8 cellular contexts compared by ENCODE assay signal in the genomic region with DNA sequence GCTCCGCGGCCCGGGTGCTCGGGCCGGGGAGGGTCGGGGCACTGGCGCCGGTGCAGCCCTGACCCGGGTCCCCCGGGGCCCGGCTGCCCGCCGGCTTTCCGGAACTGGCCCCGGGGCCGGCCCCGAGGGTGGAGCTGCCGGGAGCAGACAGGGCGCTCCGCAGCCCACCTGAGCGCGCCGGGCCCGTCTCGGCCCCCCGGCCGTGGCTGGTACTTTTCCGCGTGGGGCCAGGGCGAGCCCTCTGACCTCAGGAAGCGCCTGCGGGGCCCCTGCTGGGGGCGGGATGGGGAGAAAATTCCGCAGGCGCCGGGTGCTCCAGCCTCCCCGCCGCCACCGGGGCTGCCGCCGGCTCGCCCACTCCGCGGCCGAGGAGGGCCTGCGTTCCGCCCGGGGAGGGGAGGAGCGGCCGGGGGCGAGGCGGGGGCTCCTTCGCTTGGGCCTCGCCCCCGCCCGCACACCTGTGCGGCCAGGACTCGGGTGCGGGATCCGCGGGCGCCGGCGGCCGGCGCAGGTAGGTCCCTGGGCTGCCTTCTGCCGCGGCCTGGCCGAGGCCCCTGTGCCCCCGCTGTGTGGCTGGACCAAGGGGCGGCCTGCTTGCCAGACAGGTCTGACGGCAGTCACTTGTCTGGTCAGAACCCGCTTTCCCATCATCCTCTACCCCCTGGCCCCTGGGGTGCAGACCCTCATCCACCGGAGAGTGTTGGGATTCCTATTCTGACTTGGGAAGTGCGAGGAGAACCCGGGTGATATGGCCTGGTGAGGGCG. TPM values are rescaled to one million over a fixed set of nuclear protein-coding genes. Genes with fewer than 3 reads are reported as not detected.
A peak's percentile ranks its signal among the peaks of the same experiment; 100 is the strongest.
DNase-seq lines count a peak whose midpoint lies in the region; ATAC-seq, FAIRE-seq and TF ChIP-seq lines count a peak whose summit lies in the region.

No MANE protein-coding gene starts in this region.

- H3K79me2 ChIP-seq in Loucy (ENCODE audit: insufficient read depth, low read length) = peaks cover 55% of the 10 kb centered on the region

- H3K27me3 Mint-ChIP-seq in T-helper 2 cell treated with Interferon-gamma antibody and Interleukin-4, amounts not matched to agents 5 μg/mL and 100 μg/mL, for 36 hours (ENCODE audit: low read depth) = no peaks in the 10 kb centered on the region

- H3K27me3 ChIP-seq in Loucy (ENCODE audit: insufficient read depth, low read length, poor library complexity, severe bottlenecking) (no peaks in the 10 kb centered on the region), bronchial epithelial cell (ENCODE audit: control insufficient read depth, insufficient read depth, low read length) (no peaks in the 10 kb centered on the region), liver (ENCODE audit: control insufficient read depth in 4 of 4, insufficient read depth in 4 of 4, low read length in 3 of 4) (no peaks in the 10 kb centered on the region), thoracic aorta (replicated peaks; ENCODE audit: insufficient read depth) (no peaks in the 10 kb centered on the region)

- peaks cover 52% of the 10 kb centered on the region for H3K36me3 Mint-ChIP-seq in T-helper 2 cell treated with Interferon-gamma antibody and Interleukin-4, amounts not matched to agents 5 μg/mL and 100 μg/mL, for 36 hours (ENCODE audit: low read depth)

- peak overlapping the region; percentile 78 for H3K9ac ChIP-seq in Loucy (ENCODE audit: low read depth, low read length, poor library complexity, severe bottlenecking)
- H3K9ac ChIP-seq in liver (ENCODE audit: low read depth in 1 of 2, low read length in 2 of 2) = peak overlapping the region; percentile 83 to 96

- H2AFZ ChIP-seq in Loucy (ENCODE audit: low read length) = peak overlapping the region; percentile 21

- H4K20me1 ChIP-seq in Loucy (ENCODE audit: insufficient read depth, low read length, poor library complexity, severe bottlenecking) = peaks cover 10% of the 10 kb centered on the region

- H3K4me1 ChIP-seq in Loucy (ENCODE audit: insufficient read depth, low read length, poor library complexity, severe bottlenecking) (peaks cover 53% of the 10 kb centered on the region), liver (ENCODE audit: control insufficient read depth in 4 of 4, insufficient read depth in 4 of 4, low read length in 3 of 4) (peaks cover 8 to 61% (median 49%) of the 10 kb centered on the region in 4 donors), thoracic aorta (ENCODE audit: control insufficient read depth in 1 of 2, low read depth in 2 of 2) (peaks cover 33 to 45% of the 10 kb centered on the region in 2 donors)

- no peaks in the 10 kb centered on the region for H3K9me3 Mint-ChIP-seq in T-helper 2 cell treated with Interferon-gamma antibody and Interleukin-4, amounts not matched to agents 5 μg/mL and 100 μg/mL, for 36 hours

- DNase-seq in T-helper 2 cell treated with Interferon-gamma antibody and Interleukin-4, amounts not matched to agents 5 μg/mL and 100 μg/mL, for 36 hours (ENCODE audit: low spot score) = peak; percentile 29
- no peak for DNase-seq in T-helper 2 cell
- DNase-seq in bronchial epithelial cell (ENCODE audit: low read depth) = no peak
- DNase-seq in thoracic aorta (ENCODE audit: low spot score) = no peak

- H3K4me3 ChIP-seq in Loucy (ENCODE audit: low read length, poor library complexity, severe bottlenecking) (peak overlapping the region; percentile 80), bronchial epithelial cell (ENCODE audit: low read depth, low read length) (peak overlapping the region; percentile 64), liver (ENCODE audit: low read depth in 1 of 3, low read length in 3 of 3) (peak overlapping the region; percentile 80 to 94 (median 89)), thoracic aorta (peak overlapping the region; percentile 97)

- FAIRE-seq in bronchial epithelial cell (lab: Jason Lieb, UNC) = no peak

- H3K4me2 ChIP-seq in Loucy (ENCODE audit: low read depth, low read length, poor library complexity, severe bottlenecking) = peak overlapping the region; percentile 78

- H3K9me2 ChIP-seq in Loucy (replicated peaks; ENCODE audit: low read depth, low read length) = no peaks in the 10 kb centered on the region

- no peak for ATAC-seq in thoracic aorta (ENCODE audit: insufficient number of reproducible peaks, low FRiP score, low read depth)
- no peak for ATAC-seq in HG03378 (IDR thresholded peaks at IDR 0.05; ENCODE audit: unreplicated experiment)
- ATAC-seq in HG03108 (IDR thresholded peaks at IDR 0.05; ENCODE audit: unreplicated experiment) = no peak

- H3K4me1 Mint-ChIP-seq in T-helper 2 cell treated with Interferon-gamma antibody and Interleukin-4, amounts not matched to agents 5 μg/mL and 100 μg/mL, for 36 hours (ENCODE audit: low read depth) = peaks cover 53% of the 10 kb centered on the region

- peak overlapping the region; percentile 90 for H3K27ac Mint-ChIP-seq in T-helper 2 cell treated with Interferon-gamma antibody and Interleukin-4, amounts not matched to agents 5 μg/mL and 100 μg/mL, for 36 hours

- TF ChIP-seq RAD21 in liver (IDR thresholded peaks at IDR 0.05) = no peak

- WGBS in liver = under 1% methylated on average over 77 of the region's 77 CpGs

- TF ChIP-seq CTCF in Loucy (conservative IDR thresholded peaks at IDR 0.05; ENCODE audit: low read length) (no peak), bronchial epithelial cell (IDR thresholded peaks at IDR 0.05; ENCODE audit: insufficient read depth, low read length, severe bottlenecking) (no peak), liver (IDR thresholded peaks at IDR 0.05; ENCODE audit: low read depth, low read length, missing input control) (no peak), thoracic aorta (IDR thresholded peaks at IDR 0.05) (no peak)

- H3K27ac ChIP-seq in liver (ENCODE audit: low read depth in 1 of 2, low read length in 2 of 2) = peak overlapping the region; percentile 88 to 90
- peak overlapping the region; percentile 89 to 94 for H3K27ac ChIP-seq in thoracic aorta

- no peaks in the 10 kb centered on the region for H3K9me3 ChIP-seq in Loucy (ENCODE audit: insufficient read depth, low read depth, low read length)
- H3K9me3 ChIP-seq in liver (ENCODE audit: control insufficient read depth in 4 of 4, low read length in 3 of 4) = no peaks in the 10 kb centered on the region
- H3K9me3 ChIP-seq in thoracic aorta = no peaks in the 10 kb centered on the region

- H3K36me3 ChIP-seq in Loucy (ENCODE audit: insufficient read depth, low read length) (peaks cover 8% of the 10 kb centered on the region; the same call in 1 of the 2 replicates), bronchial epithelial cell (ENCODE audit: control insufficient read depth, insufficient read depth, low read length) (peaks cover 3% of the 10 kb centered on the region), liver (ENCODE audit: control insufficient read depth in 4 of 4, insufficient read depth in 3 of 4, low read depth in 1 of 4, low read length in 3 of 4) (peaks cover 8 to 10% (median 9%) of the 10 kb centered on the region in 4 donors), thoracic aorta (peaks cover 12% of the 10 kb centered on the region)

- H3F3A ChIP-seq in Loucy (ENCODE audit: low read depth) = peaks cover 14% of the 10 kb centered on the region; the same call in 1 of the 2 replicates

- peak overlapping the region; percentile 92 for H3K4me3 Mint-ChIP-seq in T-helper 2 cell treated with Interferon-gamma antibody and Interleukin-4, amounts not matched to agents 5 μg/mL and 100 μg/mL, for 36 hours

TF ChIP-seq in liver, 16 proteins besides CTCF, POLR2A, EP300 and RAD21 (continues in another document):
- no peak for TF ChIP-seq YY1 (IDR thresholded peaks at IDR 0.05)
- TF ChIP-seq, protein P1, sequence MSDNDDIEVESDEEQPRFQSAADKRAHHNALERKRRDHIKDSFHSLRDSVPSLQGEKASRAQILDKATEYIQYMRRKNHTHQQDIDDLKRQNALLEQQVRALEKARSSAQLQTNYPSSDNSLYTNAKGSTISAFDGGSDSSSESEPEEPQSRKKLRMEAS (IDR thresholded peaks at IDR 0.05) = no peak
- no peak for TF ChIP-seq FOXA2 (IDR thresholded peaks at IDR 0.05)
- no peak for TF ChIP-seq REST (IDR thresholded peaks at IDR 0.05)
- TF ChIP-seq FOXA1 (IDR thresholded peaks at IDR 0.05) = no peak
- TF ChIP-seq, protein P2, sequence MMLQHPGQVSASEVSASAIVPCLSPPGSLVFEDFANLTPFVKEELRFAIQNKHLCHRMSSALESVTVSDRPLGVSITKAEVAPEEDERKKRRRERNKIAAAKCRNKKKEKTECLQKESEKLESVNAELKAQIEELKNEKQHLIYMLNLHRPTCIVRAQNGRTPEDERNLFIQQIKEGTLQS (IDR thresholded peaks at IDR 0.05) = no peak
- TF ChIP-seq HNF4G (IDR thresholded peaks at IDR 0.05) = no peak
- TF ChIP-seq GABPA (IDR thresholded peaks at IDR 0.05 in 1 of 2, conservative IDR thresholded peaks at IDR 0.05 in 1 of 2) = no peak

RNA-seq across cellular contexts. Expression of gene FURIN, which starts 3.5 kb away (rescaled TPM):
- total RNA-seq in bronchial epithelial cell = 32.1 and 49.9 TPM in 2 replicates
- total RNA-seq in liver = 100 to 1,000 TPM; 124 to 204 TPM
- polyA plus RNA-seq in liver = 100 to 1,000 TPM; 102 to 258 TPM
- total RNA-seq in thoracic aorta = 10 to 100 TPM; 78.4 to 89.7 TPM

RNA-seq across cellular contexts. Expression of gene FES, which starts 12.4 kb away (rescaled TPM):
- 2.6 and 3.2 TPM in 2 replicates for total RNA-seq in bronchial epithelial cell
- 10 to 100 TPM; 42.8 to 43.1 TPM for total RNA-seq in liver
- polyA plus RNA-seq in liver = 10 to 100 TPM; 12.1 to 14.7 TPM
- 10 to 100 TPM; 54.2 to 86.3 TPM for total RNA-seq in thoracic aorta

RNA-seq across cellular contexts. Expression of gene MAN2A2, which starts 31.2 kb away (rescaled TPM):
- total RNA-seq in bronchial epithelial cell (8.4 and 12.3 TPM in 2 replicates), liver (100 to 1,000 TPM in 1 of 2 donors, 10 to 100 TPM in 1; 73.9 to 111 TPM), thoracic aorta (10 to 100 TPM; 59.7 to 68.4 TPM)
- 10 to 100 TPM; 17.3 to 27.8 TPM for polyA plus RNA-seq in liver

Comparison
In these comparisons a context has a peak if more than half of its experiments do, and no peak if none do; other contexts are left out.
1. RNA of gene FES, which starts 12.4 kb away (total RNA-seq): 54.2 to 86.3 TPM in thoracic aorta and 42.8 to 43.1 TPM in liver; 2.6 to 3.2 TPM in bronchial epithelial cell; every median in the first group is over 10 times any median in the second.
2. Peak in every context shown above with its lines, with median percentiles within 50 percentile points of each other: H3K4me3 ChIP-seq.